In the genomic region with DNA sequence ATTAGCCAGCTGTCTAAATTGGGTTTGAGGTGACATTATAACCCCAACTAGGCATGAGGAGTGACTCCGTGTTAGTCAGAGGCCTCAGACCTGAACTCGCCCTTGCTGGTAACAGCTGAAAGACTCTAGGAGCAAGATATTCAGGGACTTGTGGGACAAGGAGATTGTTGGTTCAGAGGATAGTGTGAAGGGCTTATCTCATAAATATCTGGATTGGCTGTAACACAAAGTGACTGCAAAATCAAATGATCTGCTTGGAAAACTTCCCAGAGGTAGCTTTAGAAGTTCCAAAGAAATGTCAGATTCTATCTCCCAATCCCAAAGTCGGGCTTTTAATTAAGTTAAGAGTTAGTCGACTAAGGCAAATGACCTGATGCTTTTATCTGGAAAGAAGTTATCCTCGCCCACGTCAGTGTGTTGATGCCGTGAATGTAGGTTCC, we compare ENCODE assay signal across 17 cellular contexts.
"Had no signal": no experiment of that assay in that cellular context is flagged by ENCODE, and none has a peak within 500 bp of the region (broad histone marks: within the 10 kb centered on the region; RNA-seq: fewer than 3 reads in every experiment).

No MANE protein-coding gene starts in this region.

- H3K9me3 ChIP-seq: ascending aorta, lower lobe of right lung, suprapubic skin had no signal

- H3K4me1 ChIP-seq: ascending aorta, lower lobe of right lung, suprapubic skin had no signal

- H3K36me3 ChIP-seq: ascending aorta, cardiac muscle cell, lower lobe of right lung, suprapubic skin had no signal

- H3K4me3 ChIP-seq: ascending aorta, cardiac muscle cell, hepatocyte, lower lobe of right lung, suprapubic skin had no signal

- H3K4me2 ChIP-seq: hepatocyte had no signal

- H3K27me3 ChIP-seq: ascending aorta, cardiac muscle cell, hepatocyte, suprapubic skin had no signal

- ATAC-seq: activated T-cell treated with anti-CD3 and anti-CD28 coated beads, Interleukin-2, amount 50 U/mL, for 72 hours; lower lobe of right lung; stimulated activated naive CD8-positive, alpha-beta T cell treated with anti-CD3 and anti-CD28 coated beads, Interleukin-15, amount 100 ng/mL, for 72 hours had no signal

- DNase-seq: activated CD4-positive, alpha-beta T cell treated with anti-CD3 and anti-CD28 coated beads, Interleukin-2, amount 50 U/mL, for 1 hour; activated CD4-positive, CD25-positive, alpha-beta regulatory T cell treated with anti-CD3 and anti-CD28 coated beads, Interleukin-2, amount 50 U/mL, for 72 hours; activated CD8-positive, alpha-beta memory T cell treated with anti-CD3 and anti-CD28 coated beads for 24 hours; activated CD8-positive, alpha-beta memory T cell treated with anti-CD3 and anti-CD28 coated beads, Interleukin-2, amount 50 U/mL, for 48 hours; activated effector memory CD4-positive, alpha-beta T cell treated with anti-CD3 and anti-CD28 coated beads, Interleukin-2, amount 50 U/mL, for 16 hours; activated naive CD4-positive, alpha-beta T cell treated with anti-CD3 and anti-CD28 coated beads, Interleukin-2, amount 50 U/mL, for 16 hours; activated T-cell treated with anti-CD3 and anti-CD28 coated beads, Interleukin-2, amount 50 U/mL, for 72 hours; effector CD8-positive, alpha-beta T cell; lower lobe of right lung; stimulated activated naive CD8-positive, alpha-beta T cell treated with anti-CD3 and anti-CD28 coated beads, Interleukin-15, amount 100 ng/mL, for 72 hours; T-helper 1 cell had no signal

- H3K27ac ChIP-seq: ascending aorta, cardiac muscle cell, hepatocyte, lower lobe of right lung, suprapubic skin had no signal

- FAIRE-seq: endothelial cell of umbilical vein, islet of Langerhans had no signal

- H2AFZ ChIP-seq: hepatocyte had no signal
